ENCODE assay signal across 8 cellular contexts in the genomic region with DNA sequence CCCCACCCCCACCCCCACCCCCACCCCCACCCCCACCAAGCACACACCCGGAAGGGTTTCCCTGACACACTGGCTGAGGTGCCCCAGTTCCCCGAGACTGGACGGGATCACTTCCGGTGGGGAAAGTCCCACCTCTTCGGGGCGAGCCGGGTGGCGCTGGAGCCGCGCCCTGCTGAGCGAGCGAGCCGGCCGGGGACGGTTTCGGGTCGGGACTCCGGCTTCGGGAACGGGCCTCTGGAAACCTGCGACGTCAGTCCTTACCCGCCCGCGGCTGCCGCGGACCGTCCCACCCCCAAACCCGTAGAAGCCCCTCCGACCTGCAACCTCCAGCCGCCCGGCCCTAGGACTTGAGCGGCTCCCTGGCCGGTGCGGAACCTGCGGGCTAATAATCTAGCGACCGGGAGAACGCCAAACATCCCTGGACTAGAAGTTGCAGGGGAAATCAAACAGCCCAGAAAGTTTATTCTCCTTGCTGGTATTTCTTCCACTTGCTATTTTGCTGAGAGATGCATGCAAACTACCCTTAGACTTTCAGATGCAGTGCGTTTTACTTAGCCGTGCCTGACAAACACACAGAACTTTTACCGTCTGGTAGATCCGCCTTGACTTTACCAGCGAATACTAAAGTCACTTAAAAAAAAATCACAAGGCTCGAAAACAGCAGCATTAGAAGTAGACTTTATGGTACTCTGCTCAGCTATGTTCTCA.
DNase-seq lines count a peak whose midpoint lies in the region; ATAC-seq and TF ChIP-seq lines count a peak whose summit lies in the region.

No MANE protein-coding gene starts in this region.

- H3K4me3 ChIP-seq in AG09309 (ENCODE audit: control insufficient read depth, low read depth, low read length), result peak overlapping the region; percentile 71

- DNase-seq in AG09309 (ENCODE audit: low read depth), result peak; percentile 32
- peak; percentile 33 for DNase-seq in NCI-H345 treated with DMSO at 0.1 percent for 48 hours (lab: John Stamatoyannopoulos, UW; ENCODE audit: unreplicated experiment)
- peak; percentile 65 for DNase-seq in activated CD4-positive, CD25-positive, alpha-beta regulatory T cell treated with anti-CD3 and anti-CD28 coated beads, Interleukin-2, amount 50 U/mL, for 16 hours (ENCODE audit: low read depth, low spot score)
- DNase-seq in cerebellar cortex (ENCODE audit: low spot score), result peak; percentile 69
- peak; percentile 85 for DNase-seq in kidney tubule cell (ENCODE audit: low spot score)
- DNase-seq in stimulated activated CD4-positive, alpha-beta T cell treated with anti-CD3 and anti-CD28 coated beads, Interleukin-15, amount 100 ng/mL, for 48 hours (ENCODE audit: low read depth in 2 of 2), result peak; percentile 67 to 70

- peak; percentile 42 for ATAC-seq in GM19023 (IDR thresholded peaks at IDR 0.05; ENCODE audit: unreplicated experiment)
- peak; percentile 59 for ATAC-seq in HG03175 (IDR thresholded peaks at IDR 0.05; ENCODE audit: unreplicated experiment)

- no peak for TF ChIP-seq CTCF in AG09309 (IDR thresholded peaks at IDR 0.05; ENCODE audit: control insufficient read depth, insufficient read depth, low read depth, low read length, missing control alignments)

Comparison
In these comparisons a context has a peak if more than half of its experiments do, and no peak if none do; other contexts are left out.
1. Peak in every context shown above with its lines: DNase-seq, ATAC-seq and H3K4me3 ChIP-seq.
2. DNase-seq: peak in every context shown above with its lines; median percentile 85 in kidney tubule cell; 69 in cerebellar cortex; 68 in stimulated activated CD4-positive, alpha-beta T cell treated with anti-CD3 and anti-CD28 coated beads, Interleukin-15, amount 100 ng/mL, for 48 hours; 65 in activated CD4-positive, CD25-positive, alpha-beta regulatory T cell treated with anti-CD3 and anti-CD28 coated beads, Interleukin-2, amount 50 U/mL, for 16 hours; 33 in NCI-H345 treated with DMSO at 0.1 percent for 48 hours; 32 in AG09309.